30 cellular contexts compared by ENCODE assay signal in the genomic region with DNA sequence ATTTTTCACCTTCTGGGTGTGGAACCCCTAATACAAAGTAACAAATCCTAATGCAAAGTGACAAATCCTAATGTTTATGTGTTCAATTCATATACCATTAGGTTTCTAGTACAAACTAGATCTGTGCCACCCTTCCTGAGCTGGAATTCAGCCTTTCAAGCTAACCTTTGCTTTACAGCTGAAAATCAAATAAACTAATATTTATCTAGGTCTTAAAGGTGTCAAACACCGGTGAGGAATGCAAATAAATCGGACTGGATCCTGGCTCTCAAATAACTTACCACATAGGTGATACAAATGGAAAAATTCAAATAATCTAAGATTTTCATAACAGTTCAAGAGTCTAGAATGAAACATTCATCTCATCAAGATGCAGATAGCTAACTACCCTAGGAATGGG. TPM values are rescaled to one million over a fixed set of nuclear protein-coding genes. Genes with fewer than 3 reads are reported as not detected.
DNase-seq lines count a peak whose midpoint lies in the region; ATAC-seq and TF ChIP-seq lines count a peak whose summit lies in the region.
"Had no signal": no experiment of that assay in that cellular context is flagged by ENCODE, and none has a peak within 500 bp of the region (broad histone marks: within the 10 kb centered on the region; RNA-seq: fewer than 3 reads in every experiment).

No MANE protein-coding gene starts in this region.

- H3K9me3 ChIP-seq in CD4-positive, alpha-beta T cell (ENCODE audit: control insufficient read depth, low read length) = no peaks in the 10 kb centered on the region
- H3K9me3 ChIP-seq in sigmoid colon = no peaks in the 10 kb centered on the region
- H3K9me3 ChIP-seq: colonic mucosa, Peyer's patch had no signal

- no peaks in the 10 kb centered on the region for H3K27me3 ChIP-seq in CD4-positive, alpha-beta T cell (ENCODE audit: control insufficient read depth, insufficient read depth, low read length)
- no peaks in the 10 kb centered on the region for H3K27me3 ChIP-seq in sigmoid colon
- H3K27me3 ChIP-seq: cardiac muscle cell, colonic mucosa, Peyer's patch had no signal

- no peak for TF ChIP-seq CTCF in CD4-positive, alpha-beta T cell (IDR thresholded peaks at IDR 0.05)
- TF ChIP-seq CTCF in activated B cell treated with CpG ODN at 0.5 μM for 24 hours (IDR thresholded peaks at IDR 0.05) (no peak), sigmoid colon (IDR thresholded peaks at IDR 0.05) (no peak), type B pancreatic cell (conservative IDR thresholded peaks at IDR 0.05) (no peak)

- CTCF ChIA-PET in CD4-positive, alpha-beta T cell (lab: Charles Lee) = no interaction called here
- CTCF ChIA-PET in activated B cell treated with CpG ODN at 0.5 μM for 24 hours (lab: Charles Lee) = interaction anchor here (1.1 to 1.6 kb wide), 2 partner anchors 9 to 199 kb away, joined by 3 to 5 read pairs; no protein-coding TSS in a partner anchor

- no peaks in the 10 kb centered on the region for H3K9me3 Mint-ChIP-seq in CD4-positive, alpha-beta T cell
- H3K9me3 Mint-ChIP-seq in activated B cell treated with CpG ODN at 0.5 μM for 24 hours (no peaks in the 10 kb centered on the region), naive B cell (no peaks in the 10 kb centered on the region), type B pancreatic cell (no peaks in the 10 kb centered on the region)
- no peaks in the 10 kb centered on the region for H3K9me3 Mint-ChIP-seq in effector memory CD8-positive, alpha-beta T cell
- H3K9me3 Mint-ChIP-seq: activated CD4-positive, alpha-beta memory T cell treated with anti-CD3 and anti-CD28 coated beads for 36 hours; activated naive CD4-positive, alpha-beta T cell treated with anti-CD3 and anti-CD28 coated beads, Interleukin-2, amount 10 ng/mL, durations not matched to agents 7 days and 5 days; activated T-helper 1 cell treated with anti-CD3 and anti-CD28 coated beads, Interleukin-12 subunit alpha, Interleukin-12 subunit beta, Interleukin-2, Interleukin-4 antibody, amounts not matched to agents 30 ng/mL and 10 ng/mL and 1 ng/mL, durations not matched to agents 14 hours and 24 hours and 36 hours; natural killer cell treated with Interleukin-12 subunit alpha and Interleukin-12 subunit beta and Interleukin-15 and Interleukin-18, amount 100 ng/mL, for 72 hours; WTC11 had no signal

- peak overlapping the region; percentile 73 for H3K27ac Mint-ChIP-seq in CD4-positive, alpha-beta T cell
- peak overlapping the region; percentile 80 for H3K27ac Mint-ChIP-seq in activated B cell treated with CpG ODN at 0.5 μM for 24 hours
- peak overlapping the region in 4 of 6 donors; percentile 14 to 89 (median 54) for H3K27ac Mint-ChIP-seq in naive B cell
- H3K27ac Mint-ChIP-seq in effector memory CD8-positive, alpha-beta T cell = peak overlapping the region in 1 of 2 donors; percentile 77
- no peak overlapping the region for H3K27ac Mint-ChIP-seq in type B pancreatic cell
- H3K27ac Mint-ChIP-seq: activated CD4-positive, alpha-beta memory T cell treated with anti-CD3 and anti-CD28 coated beads for 36 hours; activated naive CD4-positive, alpha-beta T cell treated with anti-CD3 and anti-CD28 coated beads, Interleukin-2, amount 10 ng/mL, durations not matched to agents 7 days and 5 days had no signal

- H3K4me1 ChIP-seq in sigmoid colon = peaks cover 0 to 35% (median 16%) of the 10 kb centered on the region in 4 donors
- H3K4me1 ChIP-seq: colonic mucosa had no signal

- intact Hi-C loops in CD4-positive, alpha-beta T cell (cut with DNase I, micrococcal nuclease) = no loop called here
- intact Hi-C loops in activated B cell treated with CpG ODN at 0.5 μM for 24 hours (cut with micrococcal nuclease) (loop anchor here (1.0 kb wide), 1 partner anchor 10 kb away; no protein-coding TSS in a partner anchor), sigmoid colon (cut with DNase I) (no loop called here)

- H3K4me1 Mint-ChIP-seq in CD4-positive, alpha-beta T cell (ENCODE audit: low read depth) = peaks cover 93% of the 10 kb centered on the region
- H3K4me1 Mint-ChIP-seq in activated B cell treated with CpG ODN at 0.5 μM for 24 hours = peaks cover 92% of the 10 kb centered on the region
- H3K4me1 Mint-ChIP-seq in naive B cell = peaks cover 67 to 92% (median 91%) of the 10 kb centered on the region in 3 donors
- peaks cover 48 to 81% of the 10 kb centered on the region in 2 donors for H3K4me1 Mint-ChIP-seq in effector memory CD8-positive, alpha-beta T cell (ENCODE audit: low read depth in 2 of 2)
- peaks cover 21% of the 10 kb centered on the region for H3K4me1 Mint-ChIP-seq in type B pancreatic cell (ENCODE audit: unreplicated experiment)

- H3K27ac ChIP-seq in CD4-positive, alpha-beta T cell (ENCODE audit: low read depth, low read length) = no peak overlapping the region
- no peak overlapping the region for H3K27ac ChIP-seq in sigmoid colon
- H3K27ac ChIP-seq: cardiac muscle cell, colonic mucosa, GM23248 had no signal

- ATAC-seq in CD4-positive, alpha-beta T cell (ENCODE audit: poor library complexity) = no peak
- ATAC-seq in activated B cell treated with CpG ODN at 0.5 μM for 24 hours (ENCODE audit: low read depth) (no peak), naive B cell (ENCODE audit: low read depth in 2 of 2) (no peak), HG03521 (IDR thresholded peaks at IDR 0.05; ENCODE audit: unreplicated experiment) (no peak)
- ATAC-seq in effector memory CD8-positive, alpha-beta T cell (replicated peaks) = no peak
- ATAC-seq: natural killer cell treated with Interleukin-12 subunit alpha and Interleukin-12 subunit beta and Interleukin-15 and Interleukin-18, amount 100 ng/mL, for 72 hours; WTC11 had no signal

- DNase-seq in CD4-positive, alpha-beta T cell = no peak
- peak; percentile 76 for DNase-seq in DMS53 treated with DMSO at 0.1 percent for 48 hours (lab: John Stamatoyannopoulos, UW; ENCODE audit: unreplicated experiment)
- no peak for DNase-seq in activated B cell treated with CpG ODN at 0.5 μM for 24 hours
- DNase-seq in naive B cell = no peak
- DNase-seq in effector memory CD8-positive, alpha-beta T cell = no peak
- no peak for DNase-seq in sigmoid colon
- DNase-seq in type B pancreatic cell (ENCODE audit: extremely low spot score, unreplicated experiment) = no peak
- DNase-seq: activated CD4-positive, alpha-beta memory T cell treated with anti-CD3 and anti-CD28 coated beads for 36 hours; activated CD8-positive, alpha-beta memory T cell treated with anti-CD3 and anti-CD28 coated beads, Interleukin-2, amount 50 U/mL, for 4 hours; activated naive CD4-positive, alpha-beta T cell treated with anti-CD3 and anti-CD28 coated beads, Interleukin-2, amount 10 ng/mL, durations not matched to agents 7 days and 5 days; anterior cingulate cortex; C1 segment of cervical spinal cord; colonic mucosa; effector memory CD4-positive, alpha-beta T cell; erythroblast; GM23248; head of caudate nucleus; NCI-H1048; NCI-H187; NCI-H524 treated with DMSO at 0.1 percent for 48 hours; Peyer's patch; SHP77 treated with DMSO at 0.1 percent for 48 hours; stimulated activated CD4-positive, alpha-beta T cell treated with anti-CD3 and anti-CD28 coated beads, Interleukin-2, amount 100 ng/mL, for 48 hours; substantia nigra; T1000 had no signal

- TF ChIP-seq EP300 in sigmoid colon (IDR thresholded peaks at IDR 0.05) = no peak

- no peak overlapping the region for H3K4me3 Mint-ChIP-seq in CD4-positive, alpha-beta T cell
- H3K4me3 Mint-ChIP-seq in activated B cell treated with CpG ODN at 0.5 μM for 24 hours (no peak overlapping the region), naive B cell (peak overlapping the region in 1 of 8 donors; percentile 70), type B pancreatic cell (no peak overlapping the region)
- no peak overlapping the region for H3K4me3 Mint-ChIP-seq in effector memory CD8-positive, alpha-beta T cell
- H3K4me3 Mint-ChIP-seq: activated CD4-positive, alpha-beta memory T cell treated with anti-CD3 and anti-CD28 coated beads for 36 hours; activated naive CD4-positive, alpha-beta T cell treated with anti-CD3 and anti-CD28 coated beads, Interleukin-2, amount 10 ng/mL, durations not matched to agents 7 days and 5 days; activated T-helper 1 cell treated with anti-CD3 and anti-CD28 coated beads, Interleukin-12 subunit alpha, Interleukin-12 subunit beta, Interleukin-2, Interleukin-4 antibody, amounts not matched to agents 30 ng/mL and 10 ng/mL and 1 ng/mL, durations not matched to agents 14 hours and 24 hours and 36 hours; natural killer cell treated with Interleukin-12 subunit alpha and Interleukin-12 subunit beta and Interleukin-15 and Interleukin-18, amount 100 ng/mL, for 72 hours; WTC11 had no signal

- H3K36me3 ChIP-seq in sigmoid colon = no peaks in the 10 kb centered on the region
- H3K36me3 ChIP-seq: cardiac muscle cell, colonic mucosa, Peyer's patch had no signal

- TF ChIP-seq POLR2A in sigmoid colon (IDR thresholded peaks at IDR 0.05) = no peak

- WGBS in sigmoid colon, 2 donors = 12 to 67% methylated on average over 2 of the region's 2 CpGs

- peaks cover 30% of the 10 kb centered on the region for H3K36me3 Mint-ChIP-seq in CD4-positive, alpha-beta T cell (ENCODE audit: low read depth)
- H3K36me3 Mint-ChIP-seq in activated B cell treated with CpG ODN at 0.5 μM for 24 hours (ENCODE audit: low read depth) = peaks cover 41% of the 10 kb centered on the region
- H3K36me3 Mint-ChIP-seq in naive B cell = peaks cover 7 to 16% of the 10 kb centered on the region in 2 donors
- H3K36me3 Mint-ChIP-seq in effector memory CD8-positive, alpha-beta T cell (ENCODE audit: insufficient read depth) = peaks cover 18% of the 10 kb centered on the region
- peaks cover 16% of the 10 kb centered on the region for H3K36me3 Mint-ChIP-seq in type B pancreatic cell
- H3K36me3 Mint-ChIP-seq: WTC11 had no signal

- H3K4me3 ChIP-seq in sigmoid colon = no peak overlapping the region
- H3K4me3 ChIP-seq: cardiac muscle cell, colonic mucosa, GM23248, Peyer's patch had no signal

- POLR2A ChIA-PET in CD4-positive, alpha-beta T cell (lab: Charles Lee) = interaction anchor here (1.0 to 1.5 kb wide), 2 partner anchors 10 to 12 kb away, joined by 3 to 7 read pairs; partner anchors contain the start of gene IRF2
- POLR2A ChIA-PET in activated B cell treated with CpG ODN at 0.5 μM for 24 hours (lab: Charles Lee) = interaction anchor here (0.6 to 2.2 kb wide), 7 partner anchors 9 to 357 kb away, joined by 3 to 12 read pairs (median 3); partner anchors contain the start of gene IRF2

- no peaks in the 10 kb centered on the region for H3K27me3 Mint-ChIP-seq in CD4-positive, alpha-beta T cell
- H3K27me3 Mint-ChIP-seq in activated B cell treated with CpG ODN at 0.5 μM for 24 hours = no peaks in the 10 kb centered on the region
- H3K27me3 Mint-ChIP-seq in naive B cell = no peaks in the 10 kb centered on the region
- H3K27me3 Mint-ChIP-seq in effector memory CD8-positive, alpha-beta T cell = no peaks in the 10 kb centered on the region
- no peaks in the 10 kb centered on the region for H3K27me3 Mint-ChIP-seq in type B pancreatic cell
- H3K27me3 Mint-ChIP-seq: activated CD4-positive, alpha-beta memory T cell treated with anti-CD3 and anti-CD28 coated beads for 36 hours; activated naive CD4-positive, alpha-beta T cell treated with anti-CD3 and anti-CD28 coated beads, Interleukin-2, amount 10 ng/mL, durations not matched to agents 7 days and 5 days; natural killer cell treated with Interleukin-12 subunit alpha and Interleukin-12 subunit beta and Interleukin-15 and Interleukin-18, amount 100 ng/mL, for 72 hours had no signal

RNA-seq across cellular contexts. Expression of gene IRF2, which starts 11.6 kb away (rescaled TPM):
- total RNA-seq in CD4-positive, alpha-beta T cell = 10 to 100 TPM; 11.4 to 14.9 TPM
- total RNA-seq in activated B cell treated with CpG ODN at 0.5 μM for 24 hours = 65.5 and 66.2 TPM in 2 replicates
- polyA plus RNA-seq in naive B cell (ENCODE audit: low read depth in 6 of 6) = 100 to 1,000 TPM; 119 to 174 (median 151) TPM
- total RNA-seq in sigmoid colon = 10 to 100 TPM; 29.3 to 39.7 (median 31.3) TPM
- polyA plus RNA-seq in sigmoid colon = 10 to 100 TPM; 27.6 to 41.8 (median 35.4) TPM
- 19.7 and 23.6 TPM in 2 replicates for total RNA-seq in type B pancreatic cell (ENCODE audit: low replicate concordance)
